Comparison of ENCODE assay signal across 8 cellular contexts in genomic region chr11:6602096-6602940, GRCh38. TPM values are rescaled to one million over a fixed set of nuclear protein-coding genes. Genes with fewer than 3 reads are reported as not detected.
DNase-seq lines count a peak whose midpoint lies in the region; ATAC-seq and TF ChIP-seq lines count a peak whose summit lies in the region.

No MANE protein-coding gene starts in this region.

- H3K4me3 ChIP-seq in heart right ventricle (peak overlapping the region; percentile 63 to 97 (median 82)), brain microvascular endothelial cell (ENCODE audit: low read depth, low read length) (peak overlapping the region; percentile 97), mesodermal cell (ENCODE audit: extremely low read depth, insufficient read depth, low read length, poor library complexity, severe bottlenecking) (peak overlapping the region; percentile 97), vagina (peak overlapping the region; percentile 62 to 85)

- no peak for ATAC-seq in heart right ventricle
- no peak for ATAC-seq in GM19463 (IDR thresholded peaks at IDR 0.05; ENCODE audit: unreplicated experiment)

- DNase-seq in heart right ventricle, result peak in 1 of 2 donors; percentile 2
- DNase-seq in cardiac septum (ENCODE audit: low spot score), result no peak
- no peak for DNase-seq in brain microvascular endothelial cell
- peak in 1 of 2 donors; percentile 80 for DNase-seq in vagina (ENCODE audit: extremely low spot score in 2 of 2)
- DNase-seq in UCSD-AML1 (lab: John Stamatoyannopoulos, UW; ENCODE audit: unreplicated experiment), result no peak
- no peak for DNase-seq in NCI-H2081 treated with DMSO at 0.1 percent for 48 hours (lab: John Stamatoyannopoulos, UW)

- TF ChIP-seq POLR2A in vagina (IDR thresholded peaks at IDR 0.05), result no peak

- intact Hi-C loops in heart right ventricle (cut with DNase I) (loop anchor here in 6 of 10 donors (1.0 to 10.0 kb wide), 9 partner anchors 29 to 120 kb away; partner anchors contain the start of genes MRPL17 (in 3 of the 6), ARFIP2 (in 2 of the 6) and TIMM10B (in 2 of the 6)), cardiac septum (cut with DNase I) (loop anchor here (2.0 to 5.0 kb wide), 3 partner anchors 70 to 212 kb away; partner anchors contain the start of genes ARFIP2, SMPD1 and TIMM10B), vagina (cut with DNase I) (loop anchor here (5.0 to 10.0 kb wide), 2 partner anchors 52 to 80 kb away; partner anchors contain the start of genes DCHS1 and MRPL17)

- in situ Hi-C loops in brain microvascular endothelial cell (cut with HindIII; ENCODE audit: low pct_ligation_motif_present, low sequenced_read_pairs), result no loop called here

- H3K27ac ChIP-seq in heart right ventricle, result peak overlapping the region in 9 of 10 donors; percentile 93 to 99 (median 98)
- no peak overlapping the region for H3K27ac ChIP-seq in brain microvascular endothelial cell
- no peak overlapping the region for H3K27ac ChIP-seq in mesodermal cell (ENCODE audit: low read depth, low read length, severe bottlenecking)
- H3K27ac ChIP-seq in vagina, result peak overlapping the region; percentile 87

- H3K36me3 ChIP-seq in heart right ventricle (peaks cover 0 to 51% (median 23%) of the 10 kb centered on the region in 9 donors), brain microvascular endothelial cell (replicated peaks) (peaks cover 25% of the 10 kb centered on the region), mesodermal cell (ENCODE audit: control insufficient read depth, insufficient read depth, low read length) (peaks cover 62% of the 10 kb centered on the region), vagina (peaks cover 0 to 38% of the 10 kb centered on the region in 2 donors)

- 53 to 54% methylated on average over 7 of the region's 7 CpGs for WGBS in heart right ventricle, 2 donors
- 86 to 88% methylated on average over 5 of the region's 7 CpGs for WGBS in mesodermal cell (ENCODE audit: insufficient coverage in 2 of 2), 2 experiments

- no peaks in the 10 kb centered on the region for H3K9me3 ChIP-seq in heart right ventricle
- H3K9me3 ChIP-seq in mesodermal cell (ENCODE audit: control insufficient read depth, low read length), result no peaks in the 10 kb centered on the region
- H3K9me3 ChIP-seq in vagina, result no peaks in the 10 kb centered on the region

- H3K4me1 ChIP-seq in heart right ventricle (peaks cover 9 to 80% (median 62%) of the 10 kb centered on the region in 9 donors), mesodermal cell (ENCODE audit: control insufficient read depth, insufficient read depth, low read length, poor library complexity, severe bottlenecking) (peaks cover 22% of the 10 kb centered on the region), vagina (peaks cover 54% of the 10 kb centered on the region)

- no peak for TF ChIP-seq CTCF in heart right ventricle (IDR thresholded peaks at IDR 0.05)
- TF ChIP-seq CTCF in brain microvascular endothelial cell (IDR thresholded peaks at IDR 0.05; ENCODE audit: low read depth, low read length, missing control alignments), result no peak
- no peak for TF ChIP-seq CTCF in vagina (IDR thresholded peaks at IDR 0.05)

- H3K27me3 ChIP-seq in heart right ventricle (no peaks in the 10 kb centered on the region), brain microvascular endothelial cell (replicated peaks) (no peaks in the 10 kb centered on the region), vagina (no peaks in the 10 kb centered on the region)

RNA-seq across cellular contexts. Expression of gene RRP8, which starts 1.1 kb away (rescaled TPM):
- 10 to 100 TPM; 12.1 to 23.3 (median 20.5) TPM for total RNA-seq in heart right ventricle
- 10 to 100 TPM; 16.1 to 23.0 TPM for polyA plus RNA-seq in heart right ventricle
- total RNA-seq in cardiac septum, result 21.3 TPM
- 13.1 TPM for polyA plus RNA-seq in mesodermal cell (2013, experiment 1 of 2)
- polyA plus RNA-seq in mesodermal cell (2013, experiment 2 of 2), result 12.7 TPM
- 10.3 TPM for total RNA-seq in vagina

RNA-seq across cellular contexts. Expression of gene ILK, which starts 1.3 kb away (rescaled TPM):
- total RNA-seq in heart right ventricle (100 to 1,000 TPM; 150 to 247 (median 204) TPM), cardiac septum (229 TPM), vagina (149 TPM)
- polyA plus RNA-seq in heart right ventricle, result 100 to 1,000 TPM; 213 to 244 TPM
- 226 TPM for polyA plus RNA-seq in mesodermal cell (2013, experiment 1 of 2)
- polyA plus RNA-seq in mesodermal cell (2013, experiment 2 of 2), result 200 TPM

RNA-seq across cellular contexts. Expression of gene TAF10, which starts 9.7 kb away (rescaled TPM):
- total RNA-seq in heart right ventricle (100 to 1,000 TPM in 1 of 10 donors, 10 to 100 TPM in 9; 78.0 to 101 (median 89.7) TPM), cardiac septum (126 TPM), vagina (48.1 TPM)
- polyA plus RNA-seq in heart right ventricle, result 100 to 1,000 TPM in 1 of 2 donors, 10 to 100 TPM in 1; 93.3 to 254 TPM
- 229 TPM for polyA plus RNA-seq in mesodermal cell (2013, experiment 1 of 2)
- 198 TPM for polyA plus RNA-seq in mesodermal cell (2013, experiment 2 of 2)

RNA-seq across cellular contexts. Expression of gene TPP1, which starts 16.9 kb away (rescaled TPM):
- 100 to 1,000 TPM in 2 of 10 donors, 10 to 100 TPM in 8; 56.3 to 132 (median 72.6) TPM for total RNA-seq in heart right ventricle
- polyA plus RNA-seq in heart right ventricle, result 10 to 100 TPM; 31.9 to 34.6 TPM
- 72.0 TPM for total RNA-seq in cardiac septum
- polyA plus RNA-seq in mesodermal cell (2013, experiment 1 of 2), result 66.1 TPM
- polyA plus RNA-seq in mesodermal cell (2013, experiment 2 of 2), result 56.8 TPM
- total RNA-seq in vagina, result 77.3 TPM

RNA-seq across cellular contexts. Expression of gene DCHS1, which starts 53.3 kb away (rescaled TPM):
- 10 to 100 TPM in 3 of 10 donors, 1 to 10 TPM in 7; 7.1 to 12.4 (median 8.7) TPM for total RNA-seq in heart right ventricle
- polyA plus RNA-seq in heart right ventricle, result 1 to 10 TPM; 4.1 to 6.7 TPM
- 9.2 TPM for total RNA-seq in cardiac septum
- polyA plus RNA-seq in mesodermal cell (2013, experiment 1 of 2), result 61.7 TPM
- 45.3 TPM for polyA plus RNA-seq in mesodermal cell (2013, experiment 2 of 2)
- total RNA-seq in vagina, result 28.7 TPM

Comparison
In these comparisons a context has a peak if more than half of its experiments do, and no peak if none do; other contexts are left out.
1. H3K27ac ChIP-seq: peak in heart right ventricle (9 of 10) and vagina (single experiment); none in brain microvascular endothelial cell (single experiment) and mesodermal cell (single experiment).
2. Peak in every context shown above with its lines, with median percentiles within 50 percentile points of each other: H3K4me3 ChIP-seq.